Comparison of ENCODE assay signal across 9 cellular contexts in the genomic region with DNA sequence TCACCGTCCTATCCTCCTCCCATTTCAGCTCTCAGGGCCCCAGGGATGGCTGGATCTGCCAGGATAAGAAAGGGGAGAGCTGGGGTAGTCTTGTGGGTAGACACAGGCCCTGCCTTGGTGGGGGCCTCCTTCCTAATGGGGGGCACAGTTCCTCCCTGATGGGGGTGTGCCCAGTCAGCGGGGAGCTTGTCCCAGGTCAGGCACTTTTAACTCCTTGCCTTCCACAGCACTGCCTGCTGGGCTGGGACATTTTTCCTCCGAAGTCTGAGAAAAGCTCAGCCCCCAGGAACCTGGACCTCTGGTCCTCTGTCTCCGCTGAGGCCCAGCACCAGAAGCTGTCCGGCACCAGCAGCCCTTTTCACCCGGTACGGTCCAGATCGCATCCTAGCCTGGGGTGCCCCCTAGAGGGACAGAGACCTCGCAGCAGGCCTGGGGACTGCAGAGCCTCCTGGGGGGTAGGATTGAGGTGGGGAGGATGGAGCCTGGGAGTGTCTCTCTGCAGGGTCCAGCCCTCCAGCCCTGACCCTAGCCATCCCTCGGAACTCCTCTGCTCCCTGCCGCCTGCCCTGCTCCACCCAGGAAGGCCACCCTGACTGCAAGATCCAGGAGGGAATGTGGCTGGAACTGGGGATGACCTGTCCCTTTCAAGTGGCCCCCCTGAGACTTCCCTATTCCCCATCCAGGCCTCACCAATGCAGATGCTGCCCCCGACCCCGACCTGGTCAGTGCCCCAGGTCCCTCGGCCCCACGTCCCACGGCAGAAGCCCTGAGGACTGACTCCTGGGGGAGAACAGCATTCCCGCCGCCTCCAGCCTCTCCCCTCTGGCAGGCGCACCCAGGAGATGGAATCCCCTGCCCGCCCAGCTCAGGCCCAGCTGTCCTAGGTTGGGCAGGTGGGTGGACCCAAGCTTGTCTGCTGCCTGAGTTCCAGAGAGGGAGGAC. TPM values are rescaled to one million over a fixed set of nuclear protein-coding genes. Genes with fewer than 3 reads are reported as not detected.
DNase-seq lines count a peak whose midpoint lies in the region; ATAC-seq, FAIRE-seq and TF ChIP-seq lines count a peak whose summit lies in the region.
"Had no signal": no experiment of that assay in that cellular context is flagged by ENCODE, and none has a peak within 500 bp of the region (broad histone marks: within the 10 kb centered on the region; RNA-seq: fewer than 3 reads in every experiment).

No MANE protein-coding gene starts in this region.

- CTCF ChIA-PET in Panc1 (lab: Charles Lee), result interaction anchor here (0.7 kb wide), 1 partner anchor 442 kb away, joined by 3 read pairs; no protein-coding TSS in a partner anchor

- no peak for TF ChIP-seq POLR2A in GM12891 (IDR thresholded peaks at IDR 0.05; ENCODE audit: low read depth, low read length)

- in situ Hi-C loops in Panc1 (cut with HindIII; ENCODE audit: low pct_unique_long_range_greater_than_20kb, low sequenced_read_pairs), result no loop called here

- H3K36me3 ChIP-seq in Panc1 (ENCODE audit: control insufficient read depth, insufficient read depth, low read length), result no peaks in the 10 kb centered on the region

- intact Hi-C loops in Panc1 (cut with micrococcal nuclease; ENCODE audit: unreplicated experiment), result no loop called here

- FAIRE-seq in GM12891 (lab: Jason Lieb, UNC), result peak; percentile 77
- FAIRE-seq: islet of Langerhans had no signal

- no peaks in the 10 kb centered on the region for H3K4me1 ChIP-seq in Panc1 (ENCODE audit: control insufficient read depth, insufficient read depth, low read length)

- DNase-seq in GM12891 (ENCODE audit: insufficient read length, low spot score) (peak; percentile 68), Panc1 (ENCODE audit: low read depth, low spot score) (no peak), cerebellar cortex (ENCODE audit: low spot score) (peak; percentile 26), midbrain (lab: John Stamatoyannopoulos, UW) (peak; percentile 27), T1000 (lab: John Stamatoyannopoulos, UW) (no peak), ureter (ENCODE audit: low spot score) (no peak)

- ATAC-seq in Panc1 (peak; percentile 86), HG02981 (IDR thresholded peaks at IDR 0.05; ENCODE audit: unreplicated experiment) (no peak), HG03520 (IDR thresholded peaks at IDR 0.05; ENCODE audit: unreplicated experiment) (no peak)

- peak; percentile 86; the same call in 1 of the 2 replicates for TF ChIP-seq CTCF in Panc1 (IDR thresholded peaks at IDR 0.05)

- no peak overlapping the region for H3K27ac ChIP-seq in Panc1 (ENCODE audit: low read length)

- no peak overlapping the region for H3K4me3 ChIP-seq in Panc1 (ENCODE audit: low read depth in 2 of 2, low read length in 2 of 2)

- POLR2A ChIA-PET in Panc1 (lab: Charles Lee), result no interaction called here

- H3K9me3 ChIP-seq in Panc1 (ENCODE audit: control insufficient read depth, insufficient read depth, low read depth, low read length), result no peaks in the 10 kb centered on the region

- H3K27me3 ChIP-seq in Panc1 (ENCODE audit: control insufficient read depth, insufficient read depth, low read length), result no peaks in the 10 kb centered on the region

- no TSS peak for BruUV-seq in Panc1 (replicated peaks; lab: Mats Ljungman, UMichigan)

TF ChIP-seq in GM12891, 5 proteins besides CTCF, POLR2A, EP300 and RAD21:
- TF ChIP-seq SPI1 (IDR thresholded peaks at IDR 0.05; ENCODE audit: low read depth, low read length) (no peak), TAF1 (IDR thresholded peaks at IDR 0.05; ENCODE audit: low read depth, low read length) (no peak), PAX5 (IDR thresholded peaks at IDR 0.05; ENCODE audit: insufficient read depth, low read length, severe bottlenecking) (no peak), POU2F2 (IDR thresholded peaks at IDR 0.05; ENCODE audit: low read depth, low read length) (no peak), POLR2AphosphoS5 (IDR thresholded peaks at IDR 0.05; ENCODE audit: low read depth, low read length) (no peak)

RNA-seq across cellular contexts. Expression of a gene that starts 12.0 kb away (rescaled TPM):
- polyA plus RNA-seq in GM12891 (2012; ENCODE audit: low read depth, missing spikeins), result 43.9 TPM
- total RNA-seq in Panc1 (2021; ENCODE audit: unreplicated experiment) (56.3 TPM), ureter (28.0 TPM)
- 65.4 TPM for polyA plus RNA-seq in Panc1 (2012; ENCODE audit: insufficient read length)

RNA-seq across cellular contexts. Expression of a gene that starts 31.8 kb away (rescaled TPM):
- 54.1 TPM for polyA plus RNA-seq in GM12891 (2012; ENCODE audit: low read depth, missing spikeins)
- total RNA-seq in Panc1 (2021; ENCODE audit: unreplicated experiment) (0.13 TPM), ureter (0.36 TPM)
- not detected for polyA plus RNA-seq in Panc1 (2012; ENCODE audit: insufficient read length)

RNA-seq across cellular contexts. Expression of a gene that starts 51.1 kb away (rescaled TPM):
- polyA plus RNA-seq in GM12891 (2012; ENCODE audit: low read depth, missing spikeins), result 29.8 TPM
- total RNA-seq in Panc1 (2021; ENCODE audit: unreplicated experiment) (104 TPM), ureter (116 TPM)
- 74.4 TPM for polyA plus RNA-seq in Panc1 (2012; ENCODE audit: insufficient read length)

Comparison
In these comparisons a context has a peak if more than half of its experiments do, and no peak if none do; other contexts are left out.
1. DNase-seq: peak in GM12891 (single experiment), cerebellar cortex (single experiment) and midbrain (single experiment); none in Panc1 (single experiment), T1000 (single experiment) and ureter (single experiment).